17 cellular contexts compared by ENCODE assay signal in genomic region chr16:55661842-55662479, GRCh38. TPM values are rescaled to one million over a fixed set of nuclear protein-coding genes. Genes with fewer than 3 reads are reported as not detected.
DNase-seq lines count a peak whose midpoint lies in the region; ATAC-seq and TF ChIP-seq lines count a peak whose summit lies in the region.
"Had no signal": no experiment of that assay in that cellular context is flagged by ENCODE, and none has a peak within 500 bp of the region (broad histone marks: within the 10 kb centered on the region; RNA-seq: fewer than 3 reads in every experiment).

No MANE protein-coding gene starts in this region.

- in situ Hi-C loops in GM23248 (cut with MboI) = no loop called here

- H2AFZ ChIP-seq in GM23248 (no peak overlapping the region), SK-N-SH (ENCODE audit: low read depth) (no peak overlapping the region)

- peaks cover 7% of the 10 kb centered on the region; the same call in 1 of the 2 replicates for H3F3A ChIP-seq in GM23248 (ENCODE audit: insufficient read depth)
- H3F3A ChIP-seq in SK-N-SH (replicated peaks; ENCODE audit: insufficient read depth) = no peaks in the 10 kb centered on the region

- H3K4me2 ChIP-seq in GM23248 (ENCODE audit: unreplicated experiment) = no peak overlapping the region
- H3K4me2 ChIP-seq in SK-N-SH = no peak overlapping the region

- TF ChIP-seq EP300 in SK-N-SH (IDR thresholded peaks at IDR 0.05; ENCODE audit: borderline replicate concordance in 1 of 2, low read depth in 1 of 2, low read length in 1 of 2) = peak in 1 of 2 experiments; percentile 89; a peak in 2 of 4 replicates

- DNase-seq in GM23248 (peak; percentile 84), SK-N-SH (peak; percentile 76), head of caudate nucleus (peak in 28 of 42 donors; percentile 9 to 67 (median 35)), stromal cell of bone marrow (ENCODE audit: low read depth) (peak; percentile 36), NCI-H1105 treated with DMSO at 0.1 percent for 48 hours (lab: John Stamatoyannopoulos, UW) (no peak), SIG-M5 treated with dmso at 0.1 percent for 504 hours (lab: John Stamatoyannopoulos, UW; ENCODE audit: unreplicated experiment) (no peak)
- DNase-seq: activated naive CD4-positive, alpha-beta T cell treated with anti-CD3 and anti-CD28 coated beads, Interleukin-2, amount 50 U/mL, for 16 hours; NCI-H2081; NCI-H774; occipital lobe; T-helper 17 cell; uterus had no signal

- H4K20me1 ChIP-seq in GM23248 (ENCODE audit: insufficient read depth) (no peaks in the 10 kb centered on the region), SK-N-SH (ENCODE audit: insufficient read depth) (no peaks in the 10 kb centered on the region)

- TF ChIP-seq CTCF in SK-N-SH (IDR thresholded peaks at IDR 0.05) = no peak

- peaks cover 10% of the 10 kb centered on the region for H3K4me1 ChIP-seq in GM23248 (ENCODE audit: insufficient read depth)
- H3K4me1 ChIP-seq in SK-N-SH (ENCODE audit: control insufficient read depth in 1 of 2, insufficient read depth in 2 of 2, low read depth in 1 of 2, low read length in 1 of 2) = peaks cover 0 to 75% of the 10 kb centered on the region in 2 experiments; a peak in 2 of 4 replicates
- H3K4me1 ChIP-seq: uterus had no signal

- H3K9me3 ChIP-seq in GM23248 (ENCODE audit: low read depth) = no peaks in the 10 kb centered on the region
- H3K9me3 ChIP-seq in SK-N-SH = no peaks in the 10 kb centered on the region
- H3K9me3 ChIP-seq: uterus had no signal

- TF ChIP-seq RAD21 in SK-N-SH (IDR thresholded peaks at IDR 0.05; ENCODE audit: low read length) = peak; percentile 37

- H3K9ac ChIP-seq in GM23248 (no peak overlapping the region), SK-N-SH (no peak overlapping the region)

- ATAC-seq in GM19023 (IDR thresholded peaks at IDR 0.05; ENCODE audit: unreplicated experiment) = no peak
- ATAC-seq: stimulated activated memory B cell treated with anti-CD40 and anti-IgM and Interleukin-4, amounts not matched to agents 10 μg/mL and 1 μg/mL and 100 μg/mL, for 72 hours; T-helper 17 cell had no signal

- H3K79me2 ChIP-seq in GM23248 (ENCODE audit: insufficient read depth) = no peaks in the 10 kb centered on the region
- no peaks in the 10 kb centered on the region for H3K79me2 ChIP-seq in SK-N-SH (ENCODE audit: insufficient read depth)

- intact Hi-C loops in head of caudate nucleus (cut with DNase I) = no loop called here

- H3K36me3 ChIP-seq in GM23248 (ENCODE audit: low read depth) = no peaks in the 10 kb centered on the region
- H3K36me3 ChIP-seq in SK-N-SH (replicated peaks in 1 of 2; ENCODE audit: control insufficient read depth in 1 of 2, insufficient read depth in 2 of 2, low read length in 1 of 2) = peaks cover 0 to 14% of the 10 kb centered on the region in 2 experiments
- H3K36me3 ChIP-seq: uterus had no signal

- no peak overlapping the region for H3K27ac ChIP-seq in GM23248
- H3K27ac ChIP-seq in SK-N-SH (ENCODE audit: low read depth in 2 of 2, low read length in 1 of 2) = peak overlapping the region in 1 of 2 experiments; percentile 100; a peak in 2 of 4 replicates
- H3K27ac ChIP-seq: uterus had no signal

- H3K9me2 ChIP-seq in GM23248 (ENCODE audit: insufficient read depth) = no peaks in the 10 kb centered on the region
- H3K9me2 ChIP-seq in SK-N-SH = no peaks in the 10 kb centered on the region

- no peak overlapping the region for H3K4me3 ChIP-seq in GM23248
- peak overlapping the region in 1 of 2 experiments; percentile 59; a peak in 1 of 4 replicates for H3K4me3 ChIP-seq in SK-N-SH (ENCODE audit: low read depth in 2 of 2, low read length in 1 of 2)
- H3K4me3 ChIP-seq: uterus had no signal

- CTCF ChIA-PET in SK-N-SH (lab: Yijun Ruan, JAX) = interaction anchor here (0.7 to 4.6 kb wide), 11 partner anchors 10 to 922 kb away, joined by 3 to 34 read pairs (median 4); no protein-coding TSS in a partner anchor

- peaks cover 22% of the 10 kb centered on the region for H3K27me3 ChIP-seq in GM23248 (replicated peaks; ENCODE audit: insufficient read depth)
- H3K27me3 ChIP-seq in SK-N-SH (ENCODE audit: insufficient read depth) = peaks cover 6% of the 10 kb centered on the region; the same call in 1 of the 2 replicates

- POLR2A ChIA-PET in SK-N-SH (lab: Yijun Ruan, JAX) = interaction anchor here (0.9 to 3.8 kb wide), 6 partner anchors 9 to 161 kb away, joined by 3 to 20 read pairs (median 4); no protein-coding TSS in a partner anchor

TF ChIP-seq in SK-N-SH, 30 proteins besides CTCF, POLR2A, EP300 and RAD21:
- TF ChIP-seq GATA2 (CRISPR knock-in tag; IDR thresholded peaks at IDR 0.05) = peak; percentile 93
- TF ChIP-seq FOXJ3 (CRISPR knock-in tag; IDR thresholded peaks at IDR 0.05) = peak; percentile 22; the same call in 1 of the 2 replicates
- TF ChIP-seq ZBTB33 (IDR thresholded peaks at IDR 0.05; ENCODE audit: borderline replicate concordance, low read depth) = no peak
- TF ChIP-seq MXI1 (IDR thresholded peaks at IDR 0.05; ENCODE audit: low read depth, low read length) = peak; percentile 94
- no peak for TF ChIP-seq RFX5 (IDR thresholded peaks at IDR 0.05; ENCODE audit: low read length)
- TF ChIP-seq EZH2phosphoT487 (IDR thresholded peaks at IDR 0.05; ENCODE audit: borderline replicate concordance, low read depth) = no peak
- no peak for TF ChIP-seq TEAD4 (IDR thresholded peaks at IDR 0.05; ENCODE audit: borderline replicate concordance, insufficient read depth)
- TF ChIP-seq RCOR1 (IDR thresholded peaks at IDR 0.05; ENCODE audit: low read length) = peak; percentile 93
- no peak for TF ChIP-seq ELF1 (IDR thresholded peaks at IDR 0.05)
- TF ChIP-seq FOSL2 (IDR thresholded peaks at IDR 0.05; ENCODE audit: borderline replicate concordance, low read depth) = no peak
- TF ChIP-seq CHD2 (IDR thresholded peaks at IDR 0.05; ENCODE audit: low read length, partially characterized antibody) = peak; percentile 28

RNA-seq across cellular contexts. Expression of gene SLC6A2, which starts 6.2 kb away (rescaled TPM):
- not detected in 2 replicates for total RNA-seq in GM23248 (2014; rRNA removed; shearing (Covaris generic))
- polyA plus RNA-seq in GM23248 (2016; fragmentation: Nextera tagmentation; extraction: Ambion mirVana) = not detected in 2 replicates
- 3.3 and 12.7 TPM in 2 replicates for polyA plus RNA-seq in SK-N-SH (2012; rRNA removed)
- polyA plus RNA-seq in SK-N-SH (2012; cell fraction: cytosol; rRNA removed) = 5.3 and 12.1 TPM in 2 replicates
- 17.7 and 23.1 TPM in 2 replicates for polyA plus RNA-seq in SK-N-SH (2012; cell fraction: nucleus; rRNA removed)
- total RNA-seq: G401, HT1080, mononuclear cell, occipital lobe, T-helper 17 cell had no signal

Comparison
In these comparisons a context has a peak if more than half of its experiments do, and no peak if none do; other contexts are left out.
1. DNase-seq: peak in GM23248 (single experiment), SK-N-SH (single experiment), head of caudate nucleus (28 of 42) and stromal cell of bone marrow (single experiment); none in NCI-H1105 treated with DMSO at 0.1 percent for 48 hours (single experiment) and SIG-M5 treated with dmso at 0.1 percent for 504 hours (single experiment).